Comparison of ENCODE assay signal across 8 cellular contexts in genomic region chr1:234961468-234962339, GRCh38.
DNase-seq lines count a peak whose midpoint lies in the region; ATAC-seq, FAIRE-seq and TF ChIP-seq lines count a peak whose summit lies in the region.

No MANE protein-coding gene starts in this region.

- H3K4me1 Mint-ChIP-seq in CD4-positive, CD25-positive, alpha-beta regulatory T cell, result peaks cover 30 to 70% (median 56%) of the 10 kb centered on the region in 4 donors

- no peak for TF ChIP-seq POLR2A in H1 (IDR thresholded peaks at IDR 0.05; ENCODE audit: control extremely low read depth in 1 of 2, low read depth in 2 of 2, low read length in 2 of 2)

- H4K8ac ChIP-seq in H1 (ENCODE audit: extremely low read depth, insufficient read depth, low read length), result peak overlapping the region; percentile 19; the same call in 1 of the 2 replicates

- no peaks in the 10 kb centered on the region for H3K36me3 Mint-ChIP-seq in CD4-positive, CD25-positive, alpha-beta regulatory T cell

- POLR2A ChIA-PET in PC-9 (lab: Charles Lee; ENCODE audit: unreplicated experiment) (interaction anchor here (0.5 to 1.1 kb wide), 5 partner anchors 18 to 237 kb away, joined by 3 to 10 read pairs (median 4); no protein-coding TSS in a partner anchor), H1 (lab: Charles Lee; ENCODE audit: partially characterized antibody) (interaction anchor here (0.8 kb wide), 1 partner anchor 47 kb away, joined by 3 read pairs; no protein-coding TSS in a partner anchor)

- intact Hi-C loops in PC-9 (cut with micrococcal nuclease; ENCODE audit: unreplicated experiment), result loop anchor here (2.0 to 5.0 kb wide), 5 partner anchors 51 to 397 kb away; partner anchors contain the start of gene RBM34

- ATAC-seq in CD4-positive, CD25-positive, alpha-beta regulatory T cell (ENCODE audit: low read depth in 2 of 2), result peak in 1 of 2 donors; percentile 9
- ATAC-seq in GM21447 (IDR thresholded peaks at IDR 0.05; ENCODE audit: unreplicated experiment) (peak; percentile 17), HG03039 (IDR thresholded peaks at IDR 0.05; ENCODE audit: unreplicated experiment) (no peak)

- H3K18ac ChIP-seq in H1 (ENCODE audit: extremely low read depth, low read length), result no peak overlapping the region

- DNase-seq in CD4-positive, CD25-positive, alpha-beta regulatory T cell, result no peak
- DNase-seq in PC-9 (peak in 1 of 2 experiments; percentile 78), H1 (ENCODE audit: low read depth in 1 of 2, low spot score in 2 of 2) (no peak), osteoblast (ENCODE audit: insufficient read length, low spot score, missing footprints) (peak; percentile 86), ureter (ENCODE audit: low spot score) (no peak), 8988T (no peak)

- no peak overlapping the region for H3K4me3 ChIP-seq in CD4-positive, CD25-positive, alpha-beta regulatory T cell (ENCODE audit: low read depth, low read length)
- H3K4me3 ChIP-seq in PC-9 (peak overlapping the region; percentile 38; the same call in 1 of the 2 replicates), H1 (ENCODE audit: extremely low read depth in 1 of 4, insufficient read depth in 2 of 4, low read depth in 3 of 4, low read length in 4 of 4) (no peak overlapping the region), osteoblast (ENCODE audit: insufficient read depth, low read length) (peak overlapping the region; percentile 35)

- no peak for TF ChIP-seq RAD21 in H1 (IDR thresholded peaks at IDR 0.05 in 1 of 2, conservative IDR thresholded peaks at IDR 0.05 in 1 of 2; ENCODE audit: low read depth in 2 of 2, low read length in 2 of 2)

- H3K14ac ChIP-seq in H1 (ENCODE audit: insufficient read length), result no peak overlapping the region

- CTCF ChIA-PET in PC-9 (lab: Charles Lee) (interaction anchor here (1.2 kb wide), 1 partner anchor 355 kb away, joined by 3 read pairs; no protein-coding TSS in a partner anchor), H1 (lab: Charles Lee; ENCODE audit: partially characterized antibody) (interaction anchor here (0.8 kb wide), 1 partner anchor 17 kb away, joined by 3 read pairs; no protein-coding TSS in a partner anchor)

- no peaks in the 10 kb centered on the region for H3K79me1 ChIP-seq in H1 (ENCODE audit: low read depth, low read length)

- no peaks in the 10 kb centered on the region for H3K23me2 ChIP-seq in H1 (ENCODE audit: low read depth, low read length)

- TF ChIP-seq CTCF in PC-9 (conservative IDR thresholded peaks at IDR 0.05) (no peak), H1 (IDR thresholded peaks at IDR 0.05; ENCODE audit: control extremely low read depth in 1 of 3, insufficient read depth in 1 of 3, low read depth in 1 of 3, low read length in 3 of 3) (no peak), osteoblast (IDR thresholded peaks at IDR 0.05; ENCODE audit: extremely low read depth, low read depth, low read length) (no peak)

- H2BK15ac ChIP-seq in H1 (ENCODE audit: low read length), result 0 out of 2 replicates have a peak overlapping the region, but pooled peaks have one; percentile 46

- no peak for TF ChIP-seq EP300 in H1 (IDR thresholded peaks at IDR 0.05; ENCODE audit: borderline replicate concordance in 1 of 2, low read depth in 2 of 2, low read length in 2 of 2)

- no peak overlapping the region for H3K9ac ChIP-seq in H1 (replicated peaks in 1 of 4; ENCODE audit: extremely low read depth in 1 of 4, low read depth in 3 of 4, low read length in 3 of 4)

- 92% methylated on average over 9 of the region's 9 CpGs; no CpG with 5 or more reads in 1 of the 2 experiments for WGBS in H1 (ENCODE audit: extremely low coverage in 1 of 2, insufficient coverage in 1 of 2, insufficient read length in 1 of 2, insufficient replicate concordance in 2 of 2, low coverage in 1 of 2, low lambda C conversion rate in 2 of 2, missing lambda C conversion rate in 1 of 2), 2 experiments

- no peak overlapping the region for H3K56ac ChIP-seq in H1 (replicated peaks; ENCODE audit: insufficient read length, low read depth, low read length)

- no peaks in the 10 kb centered on the region for H3K27me3 ChIP-seq in CD4-positive, CD25-positive, alpha-beta regulatory T cell (ENCODE audit: control insufficient read depth, insufficient read depth, low read length)
- H3K27me3 ChIP-seq in PC-9 (ENCODE audit: insufficient read depth, low read depth) (no peaks in the 10 kb centered on the region), H1 (replicated peaks in 1 of 4; ENCODE audit: control insufficient read depth in 3 of 4, extremely low read depth in 1 of 4, insufficient read depth in 3 of 4, low read length in 3 of 4) (no peaks in the 10 kb centered on the region), osteoblast (ENCODE audit: insufficient read depth, low read length) (no peaks in the 10 kb centered on the region)

- no peaks in the 10 kb centered on the region for H4K20me1 ChIP-seq in PC-9 (ENCODE audit: insufficient read depth)
- H4K20me1 ChIP-seq in H1 (replicated peaks in 1 of 2; ENCODE audit: control insufficient read depth in 1 of 2, insufficient read depth in 2 of 2, low read length in 2 of 2), result no peaks in the 10 kb centered on the region
- no peaks in the 10 kb centered on the region for H4K20me1 ChIP-seq in osteoblast (ENCODE audit: insufficient read depth, low read length)

- no peak overlapping the region for H2BK20ac ChIP-seq in H1 (ENCODE audit: low read length)

- FAIRE-seq in H1 (lab: Jason Lieb, UNC), result no peak

- H3K23ac ChIP-seq in H1 (ENCODE audit: insufficient read length), result no peak overlapping the region

- peaks cover 94% of the 10 kb centered on the region for H3F3A ChIP-seq in PC-9 (ENCODE audit: insufficient read depth, low read depth)

- peak overlapping the region; percentile 84 for H3K27ac ChIP-seq in CD4-positive, CD25-positive, alpha-beta regulatory T cell (ENCODE audit: insufficient read depth, low read length, poor library complexity, severe bottlenecking)
- H3K27ac ChIP-seq in PC-9, result peak overlapping the region; percentile 99
- peak overlapping the region; percentile 2; the same call in 1 of the 2 replicates for H3K27ac ChIP-seq in H1 (ENCODE audit: low read depth, low read length)
- peak overlapping the region; percentile 99 for H3K27ac ChIP-seq in osteoblast (ENCODE audit: low read depth, low read length)

- H3K9me3 Mint-ChIP-seq in CD4-positive, CD25-positive, alpha-beta regulatory T cell, result no peaks in the 10 kb centered on the region

- H3K79me2 ChIP-seq in PC-9 (ENCODE audit: low read depth), result peaks cover 20% of the 10 kb centered on the region
- no peaks in the 10 kb centered on the region for H3K79me2 ChIP-seq in H1 (ENCODE audit: control insufficient read depth in 1 of 2, insufficient read depth in 2 of 2, low read length in 2 of 2)
- H3K79me2 ChIP-seq in osteoblast (ENCODE audit: insufficient read depth, low read length), result no peaks in the 10 kb centered on the region

- H3K27ac Mint-ChIP-seq in CD4-positive, CD25-positive, alpha-beta regulatory T cell, result peak overlapping the region; percentile 90 to 95 (median 93)

- H2BK12ac ChIP-seq in H1 (ENCODE audit: low read depth, low read length), result peak overlapping the region; percentile 20; the same call in 1 of the 2 replicates

- no peak overlapping the region for H2AK5ac ChIP-seq in H1 (ENCODE audit: low read depth, low read length)

- no peaks in the 10 kb centered on the region for H3K9me2 ChIP-seq in PC-9 (ENCODE audit: insufficient read depth)

- no TSS peak for BruUV-seq in PC-9 (replicated peaks; lab: Mats Ljungman, UMichigan)

- no peaks in the 10 kb centered on the region for H3K36me3 ChIP-seq in CD4-positive, CD25-positive, alpha-beta regulatory T cell (ENCODE audit: control insufficient read depth, insufficient read depth, low read length)
- no peaks in the 10 kb centered on the region for H3K36me3 ChIP-seq in PC-9 (ENCODE audit: low read depth)
- no peaks in the 10 kb centered on the region for H3K36me3 ChIP-seq in H1 (ENCODE audit: control insufficient read depth in 2 of 4, insufficient read depth in 4 of 4, low read length in 3 of 4)
- no peaks in the 10 kb centered on the region for H3K36me3 ChIP-seq in osteoblast (ENCODE audit: insufficient read depth, low read length)

- peak overlapping the region; percentile 93 for H3K4me2 ChIP-seq in PC-9
- no peak overlapping the region for H3K4me2 ChIP-seq in H1 (ENCODE audit: insufficient read depth in 1 of 2, low read depth in 2 of 2, low read length in 2 of 2)
- peak overlapping the region; percentile 80 for H3K4me2 ChIP-seq in osteoblast (ENCODE audit: insufficient read depth, low read length)

- peaks cover 50% of the 10 kb centered on the region for H3K4me1 ChIP-seq in CD4-positive, CD25-positive, alpha-beta regulatory T cell (ENCODE audit: control insufficient read depth, insufficient read depth, low read length, poor library complexity, severe bottlenecking)
- H3K4me1 ChIP-seq in PC-9 (replicated peaks; ENCODE audit: insufficient read depth) (peaks cover 97% of the 10 kb centered on the region), H1 (replicated peaks in 1 of 4; ENCODE audit: control insufficient read depth in 3 of 4, insufficient read depth in 4 of 4, low read length in 3 of 4) (peaks cover 0 to 13% (median 8%) of the 10 kb centered on the region in 4 experiments; a peak in 6 of 7 replicates), osteoblast (ENCODE audit: insufficient read depth, low read length) (peaks cover 63% of the 10 kb centered on the region)

- peak overlapping the region; percentile 7 for H3K4ac ChIP-seq in H1 (replicated peaks; ENCODE audit: insufficient read length, low read depth, low read length)

- no peak overlapping the region for H4K5ac ChIP-seq in H1 (ENCODE audit: insufficient read length, low read depth, low read length)

- H2BK120ac ChIP-seq in H1 (replicated peaks; ENCODE audit: low read depth, low read length), result no peak overlapping the region

- H2BK5ac ChIP-seq in H1 (ENCODE audit: low read depth, low read length), result no peak overlapping the region

- H3K9me3 ChIP-seq in CD4-positive, CD25-positive, alpha-beta regulatory T cell (ENCODE audit: control insufficient read depth in 2 of 2, low read length in 2 of 2), result no peaks in the 10 kb centered on the region
- H3K9me3 ChIP-seq in PC-9 (ENCODE audit: insufficient read depth, low read depth) (no peaks in the 10 kb centered on the region), H1 (ENCODE audit: insufficient read depth in 2 of 2, low read depth in 1 of 2, low read length in 1 of 2) (no peaks in the 10 kb centered on the region), osteoblast (ENCODE audit: low read depth, low read length) (no peaks in the 10 kb centered on the region)

- no peaks in the 10 kb centered on the region for H3K27me3 Mint-ChIP-seq in CD4-positive, CD25-positive, alpha-beta regulatory T cell

- peak overlapping the region; percentile 95 for H4K91ac ChIP-seq in H1 (replicated peaks; ENCODE audit: insufficient read length, low read length)

- peak overlapping the region in 3 of 4 donors; percentile 72 to 82 (median 76) for H3K4me3 Mint-ChIP-seq in CD4-positive, CD25-positive, alpha-beta regulatory T cell

- H2AFZ ChIP-seq in PC-9, result no peak overlapping the region
- H2AFZ ChIP-seq in H1 (ENCODE audit: low read length), result no peak overlapping the region
- peak overlapping the region; percentile 1 for H2AFZ ChIP-seq in osteoblast (ENCODE audit: low read length)

TF ChIP-seq in H1, 55 proteins besides CTCF, POLR2A, EP300 and RAD21 (continues in another document):
- no peak for TF ChIP-seq TCF12 (IDR thresholded peaks at IDR 0.05; ENCODE audit: low read depth, low read length)
- TF ChIP-seq KDM5A (IDR thresholded peaks at IDR 0.05; ENCODE audit: low read length), result no peak
- TF ChIP-seq GTF2F1 (IDR thresholded peaks at IDR 0.05; ENCODE audit: borderline replicate concordance, low read depth, low read length), result no peak
- no peak for TF ChIP-seq POLR2AphosphoS5 (IDR thresholded peaks at IDR 0.05; ENCODE audit: low read depth, low read length)

Comparison
In these comparisons a context has a peak if more than half of its experiments do, and no peak if none do; other contexts are left out.
1. H3K27ac ChIP-seq: peak in every context shown above with its lines; median percentile 99 in PC-9; 99 in osteoblast; 84 in CD4-positive, CD25-positive, alpha-beta regulatory T cell; 2 in H1.
2. H3K4me3 ChIP-seq: peak in PC-9 (single experiment) and osteoblast (single experiment); none in CD4-positive, CD25-positive, alpha-beta regulatory T cell (single experiment) and H1 (0 of 4).
3. H3K4me2 ChIP-seq: peak in PC-9 (single experiment) and osteoblast (single experiment); none in H1 (0 of 2).